ENCODE assay signal across 1 cellular context in the genomic region with DNA sequence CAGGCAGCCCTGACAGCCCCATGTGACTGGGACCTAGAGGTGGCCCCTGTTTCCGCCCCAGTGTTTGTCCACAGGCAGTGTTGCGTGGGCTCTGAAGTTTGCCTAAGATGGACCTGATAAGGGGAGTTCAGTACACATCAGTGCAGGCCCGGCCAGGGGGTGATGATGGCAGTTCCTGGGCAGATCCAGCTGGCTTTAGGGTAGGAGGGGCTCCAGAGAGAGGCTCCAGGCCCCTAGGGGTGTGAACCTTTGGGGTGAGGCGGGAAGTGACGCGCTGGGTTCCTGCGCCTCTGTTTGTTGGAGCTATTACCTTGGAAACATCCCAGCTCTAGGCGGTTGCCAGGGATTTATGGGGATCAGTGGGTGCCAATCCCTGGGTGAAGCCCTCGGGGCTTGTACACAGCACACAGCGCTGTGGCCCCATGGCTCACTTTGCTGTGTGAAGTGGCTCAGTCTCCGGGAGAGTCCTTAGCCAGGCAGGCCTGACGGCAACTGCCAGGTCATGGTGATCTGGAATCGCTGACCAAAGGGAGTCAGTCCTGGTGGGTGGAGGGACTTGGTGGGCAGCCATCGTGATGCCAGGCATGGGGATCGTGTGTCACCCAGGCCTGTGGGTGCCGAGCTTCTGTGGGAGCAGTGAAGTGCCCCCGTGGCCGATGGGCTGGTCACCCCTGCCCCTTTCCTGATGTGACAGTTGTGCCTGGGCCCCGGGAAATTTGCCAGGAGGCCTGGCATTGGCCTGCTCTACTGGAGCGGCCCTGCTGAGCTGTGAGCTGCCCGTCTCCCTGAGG.
TF ChIP-seq lines count a peak whose summit lies in the region.

No MANE protein-coding gene starts in this region.

TF ChIP-seq in HepG2, 621 proteins besides CTCF, POLR2A, EP300 and RAD21 (continued from another document and continues in another):
- TF ChIP-seq, protein P1, sequence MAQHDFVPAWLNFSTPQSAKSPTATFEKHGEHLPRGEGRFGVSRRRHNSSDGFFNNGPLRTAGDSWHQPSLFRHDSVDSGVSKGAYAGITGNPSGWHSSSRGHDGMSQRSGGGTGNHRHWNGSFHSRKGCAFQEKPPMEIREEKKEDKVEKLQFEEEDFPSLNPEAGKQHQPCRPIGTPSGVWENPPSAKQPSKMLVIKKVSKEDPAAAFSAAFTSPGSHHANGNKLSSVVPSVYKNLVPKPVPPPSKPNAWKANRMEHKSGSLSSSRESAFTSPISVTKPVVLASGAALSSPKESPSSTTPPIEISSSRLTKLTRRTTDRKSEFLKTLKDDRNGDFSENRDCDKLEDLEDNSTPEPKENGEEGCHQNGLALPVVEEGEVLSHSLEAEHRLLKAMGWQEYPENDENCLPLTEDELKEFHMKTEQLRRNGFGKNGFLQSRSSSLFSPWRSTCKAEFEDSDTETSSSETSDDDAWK (CRISPR knock-in tag; IDR thresholded peaks at IDR 0.05), result no peak
- TF ChIP-seq ZNF552 (CRISPR knock-in tag; IDR thresholded peaks at IDR 0.05; ENCODE audit: borderline replicate concordance) (peak; percentile 69; the same call in 1 of the 2 replicates), ZNF335 (CRISPR knock-in tag; IDR thresholded peaks at IDR 0.05) (peak; percentile 77; the same call in 1 of the 2 replicates), ZNF331 (CRISPR knock-in tag; IDR thresholded peaks at IDR 0.05) (peak; percentile 95), ZSCAN29 (CRISPR knock-in tag; conservative IDR thresholded peaks at IDR 0.05) (peak; percentile 93; the same call in 1 of the 2 replicates), ZNF678 (CRISPR knock-in tag; IDR thresholded peaks at IDR 0.05) (0 out of 2 replicates have a peak, but pooled peaks have one; percentile 13), NCOA1 (CRISPR knock-in tag; IDR thresholded peaks at IDR 0.05) (no peak), KLF12 (CRISPR knock-in tag; IDR thresholded peaks at IDR 0.05; ENCODE audit: borderline replicate concordance) (no peak; the same call in 1 of the 2 replicates), ARNT2 (CRISPR knock-in tag; IDR thresholded peaks at IDR 0.05; ENCODE audit: low read depth) (0 out of 2 replicates have a peak, but pooled peaks have one; percentile 6), ZZZ3 (CRISPR knock-in tag; IDR thresholded peaks at IDR 0.05; ENCODE audit: borderline replicate concordance) (no peak; the same call in 1 of the 2 replicates), TARDBP (CRISPR knock-in tag; IDR thresholded peaks at IDR 0.05) (peak; percentile 100), NONO (IDR thresholded peaks at IDR 0.05) (no peak), NONO (CRISPR knock-in tag; conservative IDR thresholded peaks at IDR 0.05) (peak; percentile 99), ZNF75D (CRISPR knock-in tag; IDR thresholded peaks at IDR 0.05; ENCODE audit: borderline replicate concordance) (no peak), JDP2 (CRISPR knock-in tag; IDR thresholded peaks at IDR 0.05; ENCODE audit: borderline replicate concordance) (peak; percentile 60; the same call in 1 of the 2 replicates), ZSCAN22 (CRISPR knock-in tag; IDR thresholded peaks at IDR 0.05) (peak; percentile 86; the same call in 1 of the 2 replicates), ONECUT2 (CRISPR knock-in tag; IDR thresholded peaks at IDR 0.05) (no peak; the same call in 1 of the 2 replicates), ZSCAN12 (CRISPR knock-in tag; IDR thresholded peaks at IDR 0.05) (no peak), GPN1 (CRISPR knock-in tag; IDR thresholded peaks at IDR 0.05; ENCODE audit: borderline replicate concordance) (no peak), PHF8 (CRISPR knock-in tag; IDR thresholded peaks at IDR 0.05) (peak; percentile 57; the same call in 1 of the 2 replicates), ZNF232 (CRISPR knock-in tag; IDR thresholded peaks at IDR 0.05; ENCODE audit: borderline replicate concordance) (peak; percentile 63; the same call in 1 of the 2 replicates), FOXA3 (CRISPR knock-in tag; IDR thresholded peaks at IDR 0.05) (peak; percentile 99), ZNF24 (IDR thresholded peaks at IDR 0.05) (no peak), AHR (CRISPR knock-in tag; IDR thresholded peaks at IDR 0.05) (peak; percentile 99), FOSL1 (CRISPR knock-in tag; IDR thresholded peaks at IDR 0.05; ENCODE audit: borderline replicate concordance) (no peak; the same call in 1 of the 2 replicates), DNMT1 (CRISPR knock-in tag; IDR thresholded peaks at IDR 0.05) (no peak), ZNF382 (CRISPR knock-in tag; IDR thresholded peaks at IDR 0.05; ENCODE audit: borderline replicate concordance) (no peak), ZNF773 (CRISPR knock-in tag; IDR thresholded peaks at IDR 0.05; ENCODE audit: borderline replicate concordance) (no peak)
- TF ChIP-seq, protein P2, sequence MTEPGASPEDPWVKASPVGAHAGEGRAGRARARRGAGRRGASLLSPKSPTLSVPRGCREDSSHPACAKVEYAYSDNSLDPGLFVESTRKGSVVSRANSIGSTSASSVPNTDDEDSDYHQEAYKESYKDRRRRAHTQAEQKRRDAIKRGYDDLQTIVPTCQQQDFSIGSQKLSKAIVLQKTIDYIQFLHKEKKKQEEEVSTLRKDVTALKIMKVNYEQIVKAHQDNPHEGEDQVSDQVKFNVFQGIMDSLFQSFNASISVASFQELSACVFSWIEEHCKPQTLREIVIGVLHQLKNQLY (CRISPR knock-in tag; IDR thresholded peaks at IDR 0.05), result peak; percentile 96
- TF ChIP-seq, protein P3, sequence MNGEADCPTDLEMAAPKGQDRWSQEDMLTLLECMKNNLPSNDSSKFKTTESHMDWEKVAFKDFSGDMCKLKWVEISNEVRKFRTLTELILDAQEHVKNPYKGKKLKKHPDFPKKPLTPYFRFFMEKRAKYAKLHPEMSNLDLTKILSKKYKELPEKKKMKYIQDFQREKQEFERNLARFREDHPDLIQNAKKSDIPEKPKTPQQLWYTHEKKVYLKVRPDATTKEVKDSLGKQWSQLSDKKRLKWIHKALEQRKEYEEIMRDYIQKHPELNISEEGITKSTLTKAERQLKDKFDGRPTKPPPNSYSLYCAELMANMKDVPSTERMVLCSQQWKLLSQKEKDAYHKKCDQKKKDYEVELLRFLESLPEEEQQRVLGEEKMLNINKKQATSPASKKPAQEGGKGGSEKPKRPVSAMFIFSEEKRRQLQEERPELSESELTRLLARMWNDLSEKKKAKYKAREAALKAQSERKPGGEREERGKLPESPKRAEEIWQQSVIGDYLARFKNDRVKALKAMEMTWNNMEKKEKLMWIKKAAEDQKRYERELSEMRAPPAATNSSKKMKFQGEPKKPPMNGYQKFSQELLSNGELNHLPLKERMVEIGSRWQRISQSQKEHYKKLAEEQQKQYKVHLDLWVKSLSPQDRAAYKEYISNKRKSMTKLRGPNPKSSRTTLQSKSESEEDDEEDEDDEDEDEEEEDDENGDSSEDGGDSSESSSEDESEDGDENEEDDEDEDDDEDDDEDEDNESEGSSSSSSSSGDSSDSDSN (CRISPR knock-in tag; IDR thresholded peaks at IDR 0.05), result peak; percentile 79
- TF ChIP-seq, protein P4, sequence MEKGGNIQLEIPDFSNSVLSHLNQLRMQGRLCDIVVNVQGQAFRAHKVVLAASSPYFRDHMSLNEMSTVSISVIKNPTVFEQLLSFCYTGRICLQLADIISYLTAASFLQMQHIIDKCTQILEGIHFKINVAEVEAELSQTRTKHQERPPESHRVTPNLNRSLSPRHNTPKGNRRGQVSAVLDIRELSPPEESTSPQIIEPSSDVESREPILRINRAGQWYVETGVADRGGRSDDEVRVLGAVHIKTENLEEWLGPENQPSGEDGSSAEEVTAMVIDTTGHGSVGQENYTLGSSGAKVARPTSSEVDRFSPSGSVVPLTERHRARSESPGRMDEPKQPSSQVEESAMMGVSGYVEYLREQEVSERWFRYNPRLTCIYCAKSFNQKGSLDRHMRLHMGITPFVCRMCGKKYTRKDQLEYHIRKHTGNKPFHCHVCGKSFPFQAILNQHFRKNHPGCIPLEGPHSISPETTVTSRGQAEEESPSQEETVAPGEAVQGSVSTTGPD (CRISPR knock-in tag; IDR thresholded peaks at IDR 0.05), result no peak; the same call in 1 of the 2 replicates
- TF ChIP-seq, protein P5, sequence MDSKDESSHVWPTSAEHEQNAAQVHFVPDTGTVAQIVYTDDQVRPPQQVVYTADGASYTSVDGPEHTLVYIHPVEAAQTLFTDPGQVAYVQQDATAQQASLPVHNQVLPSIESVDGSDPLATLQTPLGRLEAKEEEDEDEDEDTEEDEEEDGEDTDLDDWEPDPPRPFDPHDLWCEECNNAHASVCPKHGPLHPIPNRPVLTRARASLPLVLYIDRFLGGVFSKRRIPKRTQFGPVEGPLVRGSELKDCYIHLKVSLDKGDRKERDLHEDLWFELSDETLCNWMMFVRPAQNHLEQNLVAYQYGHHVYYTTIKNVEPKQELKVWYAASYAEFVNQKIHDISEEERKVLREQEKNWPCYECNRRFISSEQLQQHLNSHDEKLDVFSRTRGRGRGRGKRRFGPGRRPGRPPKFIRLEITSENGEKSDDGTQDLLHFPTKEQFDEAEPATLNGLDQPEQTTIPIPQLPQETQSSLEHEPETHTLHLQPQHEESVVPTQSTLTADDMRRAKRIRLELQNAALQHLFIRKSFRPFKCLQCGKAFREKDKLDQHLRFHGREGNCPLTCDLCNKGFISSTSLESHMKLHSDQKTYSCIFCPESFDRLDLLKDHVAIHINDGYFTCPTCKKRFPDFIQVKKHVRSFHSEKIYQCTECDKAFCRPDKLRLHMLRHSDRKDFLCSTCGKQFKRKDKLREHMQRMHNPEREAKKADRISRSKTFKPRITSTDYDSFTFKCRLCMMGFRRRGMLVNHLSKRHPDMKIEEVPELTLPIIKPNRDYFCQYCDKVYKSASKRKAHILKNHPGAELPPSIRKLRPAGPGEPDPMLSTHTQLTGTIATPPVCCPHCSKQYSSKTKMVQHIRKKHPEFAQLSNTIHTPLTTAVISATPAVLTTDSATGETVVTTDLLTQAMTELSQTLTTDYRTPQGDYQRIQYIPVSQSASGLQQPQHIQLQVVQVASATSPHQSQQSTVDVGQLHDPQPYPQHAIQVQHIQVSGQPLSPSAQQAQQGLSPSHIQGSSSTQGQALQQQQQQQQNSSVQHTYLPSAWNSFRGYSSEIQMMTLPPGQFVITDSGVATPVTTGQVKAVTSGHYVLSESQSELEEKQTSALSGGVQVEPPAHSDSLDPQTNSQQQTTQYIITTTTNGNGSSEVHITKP (CRISPR knock-in tag; IDR thresholded peaks at IDR 0.05; ENCODE audit: low read depth), result peak; percentile 72
- TF ChIP-seq, protein P6, sequence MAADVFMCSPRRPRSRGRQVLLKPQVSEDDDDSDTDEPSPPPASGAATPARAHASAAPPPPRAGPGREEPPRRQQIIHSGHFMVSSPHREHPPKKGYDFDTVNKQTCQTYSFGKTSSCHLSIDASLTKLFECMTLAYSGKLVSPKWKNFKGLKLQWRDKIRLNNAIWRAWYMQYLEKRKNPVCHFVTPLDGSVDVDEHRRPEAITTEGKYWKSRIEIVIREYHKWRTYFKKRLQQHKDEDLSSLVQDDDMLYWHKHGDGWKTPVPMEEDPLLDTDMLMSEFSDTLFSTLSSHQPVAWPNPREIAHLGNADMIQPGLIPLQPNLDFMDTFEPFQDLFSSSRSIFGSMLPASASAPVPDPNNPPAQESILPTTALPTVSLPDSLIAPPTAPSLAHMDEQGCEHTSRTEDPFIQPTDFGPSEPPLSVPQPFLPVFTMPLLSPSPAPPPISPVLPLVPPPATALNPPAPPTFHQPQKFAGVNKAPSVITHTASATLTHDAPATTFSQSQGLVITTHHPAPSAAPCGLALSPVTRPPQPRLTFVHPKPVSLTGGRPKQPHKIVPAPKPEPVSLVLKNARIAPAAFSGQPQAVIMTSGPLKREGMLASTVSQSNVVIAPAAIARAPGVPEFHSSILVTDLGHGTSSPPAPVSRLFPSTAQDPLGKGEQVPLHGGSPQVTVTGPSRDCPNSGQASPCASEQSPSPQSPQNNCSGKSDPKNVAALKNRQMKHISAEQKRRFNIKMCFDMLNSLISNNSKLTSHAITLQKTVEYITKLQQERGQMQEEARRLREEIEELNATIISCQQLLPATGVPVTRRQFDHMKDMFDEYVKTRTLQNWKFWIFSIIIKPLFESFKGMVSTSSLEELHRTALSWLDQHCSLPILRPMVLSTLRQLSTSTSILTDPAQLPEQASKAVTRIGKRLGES (CRISPR knock-in tag; IDR thresholded peaks at IDR 0.05; ENCODE audit: borderline replicate concordance), result peak; percentile 35; the same call in 1 of the 2 replicates
- TF ChIP-seq, protein P7, sequence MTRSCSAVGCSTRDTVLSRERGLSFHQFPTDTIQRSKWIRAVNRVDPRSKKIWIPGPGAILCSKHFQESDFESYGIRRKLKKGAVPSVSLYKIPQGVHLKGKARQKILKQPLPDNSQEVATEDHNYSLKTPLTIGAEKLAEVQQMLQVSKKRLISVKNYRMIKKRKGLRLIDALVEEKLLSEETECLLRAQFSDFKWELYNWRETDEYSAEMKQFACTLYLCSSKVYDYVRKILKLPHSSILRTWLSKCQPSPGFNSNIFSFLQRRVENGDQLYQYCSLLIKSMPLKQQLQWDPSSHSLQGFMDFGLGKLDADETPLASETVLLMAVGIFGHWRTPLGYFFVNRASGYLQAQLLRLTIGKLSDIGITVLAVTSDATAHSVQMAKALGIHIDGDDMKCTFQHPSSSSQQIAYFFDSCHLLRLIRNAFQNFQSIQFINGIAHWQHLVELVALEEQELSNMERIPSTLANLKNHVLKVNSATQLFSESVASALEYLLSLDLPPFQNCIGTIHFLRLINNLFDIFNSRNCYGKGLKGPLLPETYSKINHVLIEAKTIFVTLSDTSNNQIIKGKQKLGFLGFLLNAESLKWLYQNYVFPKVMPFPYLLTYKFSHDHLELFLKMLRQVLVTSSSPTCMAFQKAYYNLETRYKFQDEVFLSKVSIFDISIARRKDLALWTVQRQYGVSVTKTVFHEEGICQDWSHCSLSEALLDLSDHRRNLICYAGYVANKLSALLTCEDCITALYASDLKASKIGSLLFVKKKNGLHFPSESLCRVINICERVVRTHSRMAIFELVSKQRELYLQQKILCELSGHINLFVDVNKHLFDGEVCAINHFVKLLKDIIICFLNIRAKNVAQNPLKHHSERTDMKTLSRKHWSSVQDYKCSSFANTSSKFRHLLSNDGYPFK (CRISPR knock-in tag; IDR thresholded peaks at IDR 0.05; ENCODE audit: borderline replicate concordance), result peak; percentile 69; the same call in 1 of the 2 replicates
- TF ChIP-seq, protein P8, sequence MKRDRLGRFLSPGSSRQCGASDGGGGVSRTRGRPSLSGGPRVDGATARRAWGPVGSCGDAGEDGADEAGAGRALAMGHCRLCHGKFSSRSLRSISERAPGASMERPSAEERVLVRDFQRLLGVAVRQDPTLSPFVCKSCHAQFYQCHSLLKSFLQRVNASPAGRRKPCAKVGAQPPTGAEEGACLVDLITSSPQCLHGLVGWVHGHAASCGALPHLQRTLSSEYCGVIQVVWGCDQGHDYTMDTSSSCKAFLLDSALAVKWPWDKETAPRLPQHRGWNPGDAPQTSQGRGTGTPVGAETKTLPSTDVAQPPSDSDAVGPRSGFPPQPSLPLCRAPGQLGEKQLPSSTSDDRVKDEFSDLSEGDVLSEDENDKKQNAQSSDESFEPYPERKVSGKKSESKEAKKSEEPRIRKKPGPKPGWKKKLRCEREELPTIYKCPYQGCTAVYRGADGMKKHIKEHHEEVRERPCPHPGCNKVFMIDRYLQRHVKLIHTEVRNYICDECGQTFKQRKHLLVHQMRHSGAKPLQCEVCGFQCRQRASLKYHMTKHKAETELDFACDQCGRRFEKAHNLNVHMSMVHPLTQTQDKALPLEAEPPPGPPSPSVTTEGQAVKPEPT (CRISPR knock-in tag; IDR thresholded peaks at IDR 0.05; ENCODE audit: low read depth), result 0 out of 2 replicates have a peak, but pooled peaks have one; percentile 21
- TF ChIP-seq, protein P9, sequence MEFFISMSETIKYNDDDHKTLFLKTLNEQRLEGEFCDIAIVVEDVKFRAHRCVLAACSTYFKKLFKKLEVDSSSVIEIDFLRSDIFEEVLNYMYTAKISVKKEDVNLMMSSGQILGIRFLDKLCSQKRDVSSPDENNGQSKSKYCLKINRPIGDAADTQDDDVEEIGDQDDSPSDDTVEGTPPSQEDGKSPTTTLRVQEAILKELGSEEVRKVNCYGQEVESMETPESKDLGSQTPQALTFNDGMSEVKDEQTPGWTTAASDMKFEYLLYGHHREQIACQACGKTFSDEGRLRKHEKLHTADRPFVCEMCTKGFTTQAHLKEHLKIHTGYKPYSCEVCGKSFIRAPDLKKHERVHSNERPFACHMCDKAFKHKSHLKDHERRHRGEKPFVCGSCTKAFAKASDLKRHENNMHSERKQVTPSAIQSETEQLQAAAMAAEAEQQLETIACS (CRISPR knock-in tag; IDR thresholded peaks at IDR 0.05), result no peak
